ENCODE assay signal across 1 cellular context in genomic region chr18:7572837-7573236, GRCh38.
TF ChIP-seq lines count a peak whose summit lies in the region.

No MANE protein-coding gene starts in this region.

TF ChIP-seq in H1, 55 proteins besides CTCF, POLR2A, EP300 and RAD21:
- TF ChIP-seq EZH2 (IDR thresholded peaks at IDR 0.05; ENCODE audit: low read depth, low read length, severe bottlenecking) = no peak
- TF ChIP-seq JUN (IDR thresholded peaks at IDR 0.05; ENCODE audit: low read depth, low read length) = no peak
- no peak for TF ChIP-seq SRF (IDR thresholded peaks at IDR 0.05; ENCODE audit: low read depth, low read length)
- no peak for TF ChIP-seq FOSL1 (IDR thresholded peaks at IDR 0.05; ENCODE audit: insufficient read depth, low read depth, low read length)
- no peak for TF ChIP-seq BRCA1 (IDR thresholded peaks at IDR 0.05; ENCODE audit: low read depth, low read length)
- no peak for TF ChIP-seq RNF2 (IDR thresholded peaks at IDR 0.05; ENCODE audit: borderline replicate concordance, low read depth, low read length, missing control alignments, poor library complexity, severe bottlenecking)
- no peak for TF ChIP-seq RBBP5 (IDR thresholded peaks at IDR 0.05; ENCODE audit: borderline replicate concordance, low read depth, low read length)
- no peak for TF ChIP-seq SP1 (IDR thresholded peaks at IDR 0.05; ENCODE audit: low read depth, low read length)
